In the genomic region with DNA sequence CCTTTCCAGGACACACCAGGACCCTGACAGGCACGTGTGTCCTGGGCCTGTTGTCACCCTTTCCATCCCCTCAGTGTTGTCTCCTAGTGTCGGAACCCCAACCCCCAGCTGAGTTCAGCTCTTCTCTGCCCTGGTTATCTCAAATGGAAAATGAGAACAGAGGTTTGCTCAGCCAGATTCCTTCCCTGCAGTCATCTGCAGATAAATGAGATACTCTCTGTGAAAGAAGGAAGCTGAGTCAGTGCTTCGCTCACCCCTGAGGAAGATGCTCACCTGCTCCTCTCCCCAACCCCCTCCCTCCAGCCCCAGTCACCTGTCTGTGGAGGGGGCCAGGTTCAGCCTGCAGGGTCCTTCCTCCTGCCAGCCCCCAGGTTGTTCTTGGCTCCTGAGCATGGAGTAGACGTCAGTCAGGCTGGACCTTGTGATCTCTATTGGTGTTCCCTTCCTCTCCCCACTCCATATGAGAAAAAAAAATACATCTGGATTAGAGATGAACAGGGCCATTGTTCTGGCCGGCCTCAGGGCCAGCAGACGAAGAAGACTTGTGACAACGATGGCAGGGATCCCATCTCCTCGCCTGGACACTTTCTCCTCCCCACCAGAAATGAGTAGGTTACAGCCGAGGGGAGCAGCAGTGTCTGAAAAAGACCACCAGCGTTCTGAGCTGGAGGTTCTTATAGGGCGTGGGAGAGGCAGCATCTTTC, we compare ENCODE assay signal across 1 cellular context.
TF ChIP-seq lines count a peak whose summit lies in the region.

No MANE protein-coding gene starts in this region.

TF ChIP-seq in H1, 55 proteins besides CTCF, POLR2A, EP300 and RAD21:
- TF ChIP-seq NANOG (IDR thresholded peaks at IDR 0.05; ENCODE audit: insufficient read depth, low read depth, low read length, poor library complexity, severe bottlenecking) (no peak), POLR2AphosphoS5 (IDR thresholded peaks at IDR 0.05; ENCODE audit: low read depth, low read length) (peak; percentile 29; the same call in 1 of the 2 replicates), CBX8 (IDR thresholded peaks at IDR 0.05; ENCODE audit: borderline replicate concordance, low read depth, low read length) (no peak)
